Comparison of ENCODE assay signal across 1 cellular context in genomic region chr2:107025869-107026380, GRCh38.
TF ChIP-seq lines count a peak whose summit lies in the region.

No MANE protein-coding gene starts in this region.

TF ChIP-seq in GM23338, 12 proteins besides CTCF, POLR2A, EP300 and RAD21 (continued from another document):
- TF ChIP-seq REST (IDR thresholded peaks at IDR 0.05; ENCODE audit: unreplicated experiment) (no peak), EZH2 (IDR thresholded peaks at IDR 0.05; ENCODE audit: low read depth, unreplicated experiment) (no peak), JUNB (IDR thresholded peaks at IDR 0.05; ENCODE audit: unreplicated experiment) (no peak)
